ENCODE assay signal across 9 cellular contexts in the genomic region with DNA sequence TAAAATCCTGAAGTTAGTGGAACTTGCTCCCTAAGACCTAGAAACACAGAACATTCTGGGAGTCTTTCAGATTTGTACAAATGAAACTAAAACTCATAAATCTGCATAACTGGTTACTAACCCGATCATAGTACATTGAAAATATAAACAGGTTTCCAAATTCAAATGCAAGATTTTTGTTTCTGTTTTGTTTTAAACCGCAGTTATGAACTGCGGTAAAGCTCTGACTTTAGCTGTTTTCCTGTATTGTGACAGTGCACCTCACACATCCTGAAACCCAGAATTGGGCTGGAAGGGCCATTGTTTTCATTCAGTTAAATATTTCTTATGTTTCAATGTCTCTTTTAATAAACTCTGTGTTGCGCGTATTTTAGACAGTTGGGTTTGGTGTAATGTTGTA.
DNase-seq lines count a peak whose midpoint lies in the region; ATAC-seq and TF ChIP-seq lines count a peak whose summit lies in the region.
"Had no signal": no experiment of that assay in that cellular context is flagged by ENCODE, and none has a peak within 500 bp of the region (broad histone marks: within the 10 kb centered on the region; RNA-seq: fewer than 3 reads in every experiment).

No MANE protein-coding gene starts in this region.

- TF ChIP-seq CTCF in CD14-positive monocyte (IDR thresholded peaks at IDR 0.05) = no peak

- H3K4me3 Mint-ChIP-seq in CD14-positive monocyte = peak overlapping the region; percentile 48 to 69
- H3K4me3 Mint-ChIP-seq in T-helper 2 cell treated with Interferon-gamma antibody and Interleukin-4, amounts not matched to agents 5 μg/mL and 100 μg/mL, for 36 hours = peak overlapping the region; percentile 31

- H3K27me3 Mint-ChIP-seq in CD14-positive monocyte (ENCODE audit: low read depth in 3 of 3) = peaks cover 3 to 7% (median 6%) of the 10 kb centered on the region in 3 donors
- peaks cover 10% of the 10 kb centered on the region for H3K27me3 Mint-ChIP-seq in T-helper 2 cell treated with Interferon-gamma antibody and Interleukin-4, amounts not matched to agents 5 μg/mL and 100 μg/mL, for 36 hours (ENCODE audit: low read depth)

- intact Hi-C loops in CD14-positive monocyte (cut with micrococcal nuclease) = no loop called here

- H3K4me1 Mint-ChIP-seq in CD14-positive monocyte = peaks cover 60% of the 10 kb centered on the region
- H3K4me1 Mint-ChIP-seq in T-helper 2 cell treated with Interferon-gamma antibody and Interleukin-4, amounts not matched to agents 5 μg/mL and 100 μg/mL, for 36 hours (ENCODE audit: low read depth) = peaks cover 32% of the 10 kb centered on the region

- peaks cover 1 to 3% of the 10 kb centered on the region in 2 donors for H3K36me3 Mint-ChIP-seq in CD14-positive monocyte
- no peaks in the 10 kb centered on the region for H3K36me3 Mint-ChIP-seq in T-helper 2 cell treated with Interferon-gamma antibody and Interleukin-4, amounts not matched to agents 5 μg/mL and 100 μg/mL, for 36 hours (ENCODE audit: low read depth)

- DNase-seq in CD14-positive monocyte (ENCODE audit: low spot score) (no peak), GOT3 (lab: John Stamatoyannopoulos, UW) (no peak), DMS114 treated with DMSO at 0.1 percent for 48 hours (lab: John Stamatoyannopoulos, UW; ENCODE audit: unreplicated experiment) (no peak)
- DNase-seq in T-helper 2 cell treated with Interferon-gamma antibody and Interleukin-4, amounts not matched to agents 5 μg/mL and 100 μg/mL, for 36 hours (ENCODE audit: low spot score) = no peak
- DNase-seq in activated effector memory CD4-positive, alpha-beta T cell treated with Interleukin-2 at 50 U/mL for 16 hours = no peak
- DNase-seq: pancreas had no signal

- peak overlapping the region; percentile 79 to 90 (median 86) for H3K27ac Mint-ChIP-seq in CD14-positive monocyte
- H3K27ac Mint-ChIP-seq in T-helper 2 cell treated with Interferon-gamma antibody and Interleukin-4, amounts not matched to agents 5 μg/mL and 100 μg/mL, for 36 hours = peak overlapping the region; percentile 81

- peak; percentile 80 for ATAC-seq in GM19023 (IDR thresholded peaks at IDR 0.05; ENCODE audit: unreplicated experiment)
- ATAC-seq in HG02981 (IDR thresholded peaks at IDR 0.05; ENCODE audit: unreplicated experiment) = peak; percentile 53
- no peak for ATAC-seq in HG03571 (IDR thresholded peaks at IDR 0.05; ENCODE audit: unreplicated experiment)
- ATAC-seq: pancreas had no signal

- peaks cover 0 to 6% (median 4%) of the 10 kb centered on the region in 7 donors for H3K9me3 Mint-ChIP-seq in CD14-positive monocyte
- H3K9me3 Mint-ChIP-seq in T-helper 2 cell treated with Interferon-gamma antibody and Interleukin-4, amounts not matched to agents 5 μg/mL and 100 μg/mL, for 36 hours = no peaks in the 10 kb centered on the region
